Comparison of ENCODE assay signal across 9 cellular contexts in genomic region chr11:13329670-13330401, GRCh38. TPM values are rescaled to one million over a fixed set of nuclear protein-coding genes. Genes with fewer than 3 reads are reported as not detected.
DNase-seq lines count a peak whose midpoint lies in the region; ATAC-seq, FAIRE-seq and TF ChIP-seq lines count a peak whose summit lies in the region.
"Had no signal": no experiment of that assay in that cellular context is flagged by ENCODE, and none has a peak within 500 bp of the region (broad histone marks: within the 10 kb centered on the region; RNA-seq: fewer than 3 reads in every experiment).

No MANE protein-coding gene starts in this region.

- H4K20me1 ChIP-seq in keratinocyte (ENCODE audit: control insufficient read depth, extremely low read depth, insufficient read depth, low read length): no peaks in the 10 kb centered on the region

- no peak for TF ChIP-seq CTCF in keratinocyte (optimal IDR thresholded peaks at IDR 0.05 in 1 of 3, IDR thresholded peaks at IDR 0.05 in 1 of 3, conservative IDR thresholded peaks at IDR 0.05 in 1 of 3; ENCODE audit: extremely low read depth in 1 of 3, insufficient read depth in 2 of 3, low read length in 3 of 3)

- ATAC-seq in SK-N-SH treated with all-trans-retinoic acid at 6 μM for 48 hours (peak; percentile 78), HG02840 (IDR thresholded peaks at IDR 0.05; ENCODE audit: low FRiP score, unreplicated experiment) (no peak), HG02763 (IDR thresholded peaks at IDR 0.05; ENCODE audit: unreplicated experiment) (no peak)

- H2AFZ ChIP-seq in keratinocyte (ENCODE audit: control insufficient read depth, low read length): no peak overlapping the region

- H3K79me2 ChIP-seq in keratinocyte (ENCODE audit: control insufficient read depth, insufficient read depth, low read length): no peaks in the 10 kb centered on the region

- FAIRE-seq in keratinocyte (lab: Jason Lieb, UNC): peak; percentile 87
- FAIRE-seq in RCC 7860 (lab: Jason Lieb, UNC): no peak

- peaks cover 2 to 3% of the 10 kb centered on the region in 2 experiments for H3K36me3 ChIP-seq in keratinocyte (ENCODE audit: control insufficient read depth in 2 of 2, extremely low read depth in 1 of 2, insufficient read depth in 2 of 2, low read length in 2 of 2)

- no peak overlapping the region for H3K4me3 ChIP-seq in keratinocyte (ENCODE audit: control insufficient read depth in 2 of 3, extremely low read depth in 1 of 3, insufficient read depth in 2 of 3, low read depth in 1 of 3, low read length in 3 of 3)

- dilution Hi-C loops in keratinocyte (cut with MboI; ENCODE audit: extremely low pct_ligation_motif_present, low sequenced_read_pairs): no loop called here

- no peak overlapping the region for H3K27ac ChIP-seq in keratinocyte (ENCODE audit: control insufficient read depth, insufficient read depth, low read length)
- H3K27ac ChIP-seq: KMS-11 had no signal

- no peaks in the 10 kb centered on the region for H3K27me3 ChIP-seq in keratinocyte (ENCODE audit: control insufficient read depth, extremely low read depth, insufficient read depth, low read length)

- DNase-seq in COR-L47 (lab: John Stamatoyannopoulos, UW) (peak; percentile 78), NCI-H1436 (lab: John Stamatoyannopoulos, UW) (peak; percentile 56), keratinocyte (ENCODE audit: low read depth, low spot score) (no peak), RCC 7860 (ENCODE audit: low spot score) (no peak), NCI-H1048 (lab: John Stamatoyannopoulos, UW) (no peak)

- H3K4me2 ChIP-seq in keratinocyte (ENCODE audit: control insufficient read depth, extremely low read depth, insufficient read depth, low read depth, low read length): peak overlapping the region; percentile 20
- H3K4me2 ChIP-seq: KMS-11 had no signal

- H3K9me1 ChIP-seq in keratinocyte (ENCODE audit: control insufficient read depth, extremely low read depth, insufficient read depth, low read length): peaks cover 6% of the 10 kb centered on the region

- H3K9me3 ChIP-seq in keratinocyte (ENCODE audit: control insufficient read depth, low read depth, low read length): no peaks in the 10 kb centered on the region

- peaks cover 36% of the 10 kb centered on the region for H3K4me1 ChIP-seq in keratinocyte (ENCODE audit: control insufficient read depth, extremely low read depth, insufficient read depth, low read length)

- H3K9ac ChIP-seq in keratinocyte (ENCODE audit: control insufficient read depth, extremely low read depth, insufficient read depth, low read length): no peak overlapping the region
- H3K9ac ChIP-seq: KMS-11 had no signal

TF ChIP-seq in SK-N-SH treated with all-trans-retinoic acid at 6 μM for 48 hours, 23 proteins besides CTCF, POLR2A, EP300 and RAD21 (continues in another document):
- TF ChIP-seq ZFP3 (CRISPR knock-in tag; IDR thresholded peaks at IDR 0.05) (no peak), ZNF70 (CRISPR knock-in tag; IDR thresholded peaks at IDR 0.05) (no peak), CSRNP3 (CRISPR knock-in tag; IDR thresholded peaks at IDR 0.05) (no peak), SNAI2 (CRISPR knock-in tag; IDR thresholded peaks at IDR 0.05) (no peak), PPARA (CRISPR knock-in tag; IDR thresholded peaks at IDR 0.05; ENCODE audit: borderline replicate concordance) (no peak), OSR1 (CRISPR knock-in tag; IDR thresholded peaks at IDR 0.05) (no peak), ZFP30 (CRISPR knock-in tag; IDR thresholded peaks at IDR 0.05) (no peak), ZNF8 (CRISPR knock-in tag; IDR thresholded peaks at IDR 0.05) (no peak), GLIS3 (CRISPR knock-in tag; IDR thresholded peaks at IDR 0.05) (0 out of 2 replicates have a peak, but pooled peaks have one; percentile 28), TCF4 (CRISPR knock-in tag; IDR thresholded peaks at IDR 0.05; ENCODE audit: borderline replicate concordance) (peak; percentile 67; the same call in 1 of the 2 replicates), TSHZ2 (CRISPR knock-in tag; IDR thresholded peaks at IDR 0.05) (peak; percentile 38; the same call in 1 of the 2 replicates), ARNTL (CRISPR knock-in tag; IDR thresholded peaks at IDR 0.05; ENCODE audit: borderline replicate concordance, low read depth) (no peak), CREB5 (CRISPR knock-in tag; IDR thresholded peaks at IDR 0.05; ENCODE audit: low read depth) (no peak)
- TF ChIP-seq, protein P1, sequence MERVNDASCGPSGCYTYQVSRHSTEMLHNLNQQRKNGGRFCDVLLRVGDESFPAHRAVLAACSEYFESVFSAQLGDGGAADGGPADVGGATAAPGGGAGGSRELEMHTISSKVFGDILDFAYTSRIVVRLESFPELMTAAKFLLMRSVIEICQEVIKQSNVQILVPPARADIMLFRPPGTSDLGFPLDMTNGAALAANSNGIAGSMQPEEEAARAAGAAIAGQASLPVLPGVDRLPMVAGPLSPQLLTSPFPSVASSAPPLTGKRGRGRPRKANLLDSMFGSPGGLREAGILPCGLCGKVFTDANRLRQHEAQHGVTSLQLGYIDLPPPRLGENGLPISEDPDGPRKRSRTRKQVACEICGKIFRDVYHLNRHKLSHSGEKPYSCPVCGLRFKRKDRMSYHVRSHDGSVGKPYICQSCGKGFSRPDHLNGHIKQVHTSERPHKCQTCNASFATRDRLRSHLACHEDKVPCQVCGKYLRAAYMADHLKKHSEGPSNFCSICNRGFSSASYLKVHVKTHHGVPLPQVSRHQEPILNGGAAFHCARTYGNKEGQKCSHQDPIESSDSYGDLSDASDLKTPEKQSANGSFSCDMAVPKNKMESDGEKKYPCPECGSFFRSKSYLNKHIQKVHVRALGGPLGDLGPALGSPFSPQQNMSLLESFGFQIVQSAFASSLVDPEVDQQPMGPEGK (CRISPR knock-in tag; IDR thresholded peaks at IDR 0.05; ENCODE audit: borderline replicate concordance): no peak

RNA-seq across cellular contexts. Expression of gene BMAL1, which starts 52.2 kb away (rescaled TPM):
- 18.9 to 27.5 TPM (median 22.6 TPM) in 3 replicates for polyA plus RNA-seq in keratinocyte
- polyA plus RNA-seq in keratinocyte (2011; ENCODE audit: low read depth): 31.7 TPM
- polyA plus RNA-seq in keratinocyte (2011; cell fraction: cytosol; rRNA removed): 14.7 and 32.0 TPM in 2 replicates
- polyA plus RNA-seq in keratinocyte (2011; cell fraction: nucleus; rRNA removed): 25.5 and 36.9 TPM in 2 replicates
- 13.8 and 19.4 TPM in 2 replicates for polyA plus RNA-seq in keratinocyte (2012; ENCODE audit: low replicate concordance)
- polyA minus RNA-seq in keratinocyte: 20.0 to 40.1 TPM (median 27.1 TPM) in 3 replicates
- 17.5 TPM for polyA minus RNA-seq in keratinocyte (2011; cell fraction: cytosol; rRNA and poly(A)+ RNA removed)
- polyA minus RNA-seq in keratinocyte (2011; cell fraction: nucleus; rRNA and poly(A)+ RNA removed): 26.6 and 44.0 TPM in 2 replicates

Comparison
In these comparisons a context has a peak if more than half of its experiments do, and no peak if none do; other contexts are left out.
1. DNase-seq: peak in COR-L47 (single experiment) and NCI-H1436 (single experiment); none in keratinocyte (single experiment), RCC 7860 (single experiment) and NCI-H1048 (single experiment).